In genomic region chr14:61343991-61344405, GRCh38 we compare ENCODE assay signal across 10 cellular contexts. TPM values are rescaled to one million over a fixed set of nuclear protein-coding genes. Genes with fewer than 3 reads are reported as not detected.
DNase-seq lines count a peak whose midpoint lies in the region; ATAC-seq, FAIRE-seq and TF ChIP-seq lines count a peak whose summit lies in the region.
"Had no signal": no experiment of that assay in that cellular context is flagged by ENCODE, and none has a peak within 500 bp of the region (broad histone marks: within the 10 kb centered on the region; RNA-seq: fewer than 3 reads in every experiment).

No MANE protein-coding gene starts in this region.

- peak overlapping the region; percentile 65 for H3K9ac ChIP-seq in mesenchymal stem cell (ENCODE audit: low read length)

- H3K4me2 ChIP-seq in mesenchymal stem cell (ENCODE audit: low read length, poor library complexity, severe bottlenecking): no peak overlapping the region

- H3K4me1 ChIP-seq in cardiac muscle cell (ENCODE audit: low read depth): peaks cover 69% of the 10 kb centered on the region
- H3K4me1 ChIP-seq in ascending aorta: no peaks in the 10 kb centered on the region
- H3K4me1 ChIP-seq in mesenchymal stem cell (ENCODE audit: control insufficient read depth, insufficient read depth, low read depth, low read length): no peaks in the 10 kb centered on the region
- no peaks in the 10 kb centered on the region for H3K4me1 ChIP-seq in uterus

- H2BK15ac ChIP-seq in mesenchymal stem cell (ENCODE audit: low read depth, poor library complexity, severe bottlenecking): no peak overlapping the region

- H2BK120ac ChIP-seq in mesenchymal stem cell (ENCODE audit: low read depth, low read length): no peak overlapping the region

- TF ChIP-seq CTCF in cardiac muscle cell (IDR thresholded peaks at IDR 0.05; ENCODE audit: low read depth, low read length) (no peak), ascending aorta (IDR thresholded peaks at IDR 0.05) (no peak), uterus (IDR thresholded peaks at IDR 0.05) (no peak), D721Med (IDR thresholded peaks at IDR 0.05; ENCODE audit: insufficient read depth, missing control alignments) (no peak)

- H2BK5ac ChIP-seq in mesenchymal stem cell (ENCODE audit: low read depth, low read length, poor library complexity, severe bottlenecking): no peak overlapping the region

- WGBS in mesenchymal stem cell: 91% methylated on average over 4 of the region's 4 CpGs

- H3K18ac ChIP-seq in mesenchymal stem cell (ENCODE audit: low read depth in 1 of 2, low read length in 2 of 2): no peak overlapping the region

- no peak overlapping the region for H4K8ac ChIP-seq in mesenchymal stem cell (ENCODE audit: low read length)

- H2AFZ ChIP-seq in mesenchymal stem cell (ENCODE audit: low read depth, low read length): no peak overlapping the region

- H2BK12ac ChIP-seq in mesenchymal stem cell (ENCODE audit: low read length in 2 of 2): no peak overlapping the region

- no peaks in the 10 kb centered on the region for H3K79me1 ChIP-seq in mesenchymal stem cell (replicated peaks; ENCODE audit: low read length, poor library complexity, severe bottlenecking)

- no peak for ATAC-seq in HG03095 (IDR thresholded peaks at IDR 0.05; ENCODE audit: unreplicated experiment)

- H4K91ac ChIP-seq in mesenchymal stem cell (ENCODE audit: low read length): no peak overlapping the region

- TF ChIP-seq POLR2A in uterus (IDR thresholded peaks at IDR 0.05): no peak

- H2AK5ac ChIP-seq in mesenchymal stem cell (ENCODE audit: low read length, severe bottlenecking): no peak overlapping the region

- no peak overlapping the region for H3K4ac ChIP-seq in mesenchymal stem cell (ENCODE audit: low read depth in 1 of 2, low read length in 2 of 2)

- intact Hi-C loops in cardiac septum (cut with DNase I) (no loop called here), ascending aorta (cut with DNase I) (no loop called here), uterus (cut with DNase I; ENCODE audit: low total_unique reads) (no loop called here)

- H3K36me3 ChIP-seq in cardiac muscle cell (no peaks in the 10 kb centered on the region), ascending aorta (no peaks in the 10 kb centered on the region), mesenchymal stem cell (ENCODE audit: control insufficient read depth in 1 of 2, insufficient read depth in 2 of 2, low read depth in 1 of 2, low read length in 2 of 2) (no peaks in the 10 kb centered on the region), uterus (no peaks in the 10 kb centered on the region)

- FAIRE-seq in D721Med (lab: Jason Lieb, UNC): no peak

- H3K27me3 ChIP-seq in cardiac muscle cell (no peaks in the 10 kb centered on the region), ascending aorta (no peaks in the 10 kb centered on the region), mesenchymal stem cell (ENCODE audit: control insufficient read depth in 1 of 2, insufficient read depth in 1 of 2, low read length in 2 of 2) (no peaks in the 10 kb centered on the region), uterus (no peaks in the 10 kb centered on the region)

- H3K9me3 ChIP-seq in cardiac muscle cell (ENCODE audit: low read depth): no peaks in the 10 kb centered on the region
- no peaks in the 10 kb centered on the region for H3K9me3 ChIP-seq in ascending aorta
- H3K9me3 ChIP-seq in mesenchymal stem cell (ENCODE audit: control insufficient read depth, low read length): no peaks in the 10 kb centered on the region
- H3K9me3 ChIP-seq in uterus: no peaks in the 10 kb centered on the region

- H3K27ac ChIP-seq in cardiac muscle cell (peak overlapping the region; percentile 93), ascending aorta (peak overlapping the region; percentile 31 to 53), mesenchymal stem cell (ENCODE audit: low read length, poor library complexity, severe bottlenecking) (no peak overlapping the region), uterus (peak overlapping the region; percentile 34 to 64)

- no peak overlapping the region for H3K23ac ChIP-seq in mesenchymal stem cell (ENCODE audit: low read length in 2 of 2)

- H3K4me3 ChIP-seq in cardiac muscle cell: no peak overlapping the region
- H3K4me3 ChIP-seq in ascending aorta: no peak overlapping the region
- no peak overlapping the region for H3K4me3 ChIP-seq in mesenchymal stem cell (ENCODE audit: insufficient read depth in 1 of 2, low read depth in 1 of 2, low read length in 2 of 2)
- no peak overlapping the region for H3K4me3 ChIP-seq in uterus

- no peak overlapping the region for H3K14ac ChIP-seq in mesenchymal stem cell (ENCODE audit: low read length in 2 of 2)

- no peak for DNase-seq in cardiac muscle cell (ENCODE audit: low read depth in 1 of 2, low spot score in 1 of 2)
- no peak for DNase-seq in cardiac septum (ENCODE audit: low spot score)
- DNase-seq in ascending aorta (ENCODE audit: low spot score in 2 of 2): no peak
- no peak for DNase-seq in mesenchymal stem cell
- DNase-seq in uterus: no peak
- DNase-seq in D721Med (ENCODE audit: insufficient read length, low spot score): no peak
- DNase-seq in superior temporal gyrus (ENCODE audit: extremely low spot score): no peak
- DNase-seq: foreskin melanocyte, NCI-H2171 treated with DMSO at 0.1 percent for 48 hours had no signal

RNA-seq across cellular contexts. Expression of gene PRKCH, which starts 22.6 kb away (rescaled TPM):
- total RNA-seq in cardiac muscle cell (64.0 and 128 TPM in 2 replicates), cardiac septum (17.0 TPM), ascending aorta (20.2 TPM), uterus (100 to 1,000 TPM in 1 of 4 donors, 10 to 100 TPM in 3; 17.9 to 105 (median 63.5) TPM)
- polyA plus RNA-seq in cardiac muscle cell: 51.0 and 113 TPM in 2 replicates
- polyA plus RNA-seq in mesenchymal stem cell (2013, experiment 1 of 2): 0.58 TPM
- 0.30 TPM for polyA plus RNA-seq in mesenchymal stem cell (2013, experiment 2 of 2)
